In genomic region chr12:3336606-3337311, GRCh38 we compare ENCODE assay signal across 14 cellular contexts.
DNase-seq lines count a peak whose midpoint lies in the region; ATAC-seq, FAIRE-seq and TF ChIP-seq lines count a peak whose summit lies in the region.
"Had no signal": no experiment of that assay in that cellular context is flagged by ENCODE, and none has a peak within 500 bp of the region (broad histone marks: within the 10 kb centered on the region; RNA-seq: fewer than 3 reads in every experiment).

No MANE protein-coding gene starts in this region.

- CTCF ChIA-PET in activated CD4-positive, alpha-beta T cell treated with anti-CD3 and anti-CD28 coated beads for 36 hours (lab: Charles Lee), result interaction anchor here (0.7 kb wide), 1 partner anchor 61 kb away, joined by 3 read pairs; no protein-coding TSS in a partner anchor
- CTCF ChIA-PET in activated CD4-positive, alpha-beta T cell treated with anti-CD3 and anti-CD28 coated beads, Interleukin-2, amount 10 ng/mL, durations not matched to agents 7 days and 5 days (lab: Charles Lee), result no interaction called here

- H3K4me1 ChIP-seq in muscle layer of colon (ENCODE audit: insufficient read depth, low read length) (peaks cover 6% of the 10 kb centered on the region), thyroid gland (peaks cover 2 to 5% of the 10 kb centered on the region in 2 donors)

- TF ChIP-seq POLR2A in thyroid gland (IDR thresholded peaks at IDR 0.05), result no peak

- intact Hi-C loops in activated CD4-positive, alpha-beta T cell treated with anti-CD3 and anti-CD28 coated beads for 36 hours (cut with DNase I, micrococcal nuclease), result no loop called here
- intact Hi-C loops in thyroid gland (cut with DNase I), result no loop called here

- WGBS in thyroid gland, 2 donors, result 66 to 76% methylated on average over 13 of the region's 13 CpGs

- H3K27ac ChIP-seq in muscle layer of colon (ENCODE audit: low read depth, low read length), result peak overlapping the region; percentile 46
- no peak overlapping the region for H3K27ac ChIP-seq in thyroid gland

- no peak overlapping the region for H3K9ac ChIP-seq in muscle layer of colon (ENCODE audit: low read length)

- H3K4me3 Mint-ChIP-seq in activated CD4-positive, alpha-beta T cell treated with anti-CD3 and anti-CD28 coated beads for 36 hours, result no peak overlapping the region
- H3K4me3 Mint-ChIP-seq in activated CD4-positive, alpha-beta T cell treated with anti-CD3 and anti-CD28 coated beads, Interleukin-2, amount 10 ng/mL, durations not matched to agents 7 days and 5 days, result no peak overlapping the region
- H3K4me3 Mint-ChIP-seq: activated CD4-positive, alpha-beta memory T cell treated with anti-CD3 and anti-CD28 coated beads for 36 hours; nephron progenitor cell; stimulated activated naive CD8-positive, alpha-beta T cell treated with anti-CD3 and anti-CD28 coated beads, Interleukin-15, amount 100 ng/mL, for 72 hours had no signal

- POLR2A ChIA-PET in activated CD4-positive, alpha-beta T cell treated with anti-CD3 and anti-CD28 coated beads for 36 hours (lab: Charles Lee), result no interaction called here
- POLR2A ChIA-PET in activated CD4-positive, alpha-beta T cell treated with anti-CD3 and anti-CD28 coated beads, Interleukin-2, amount 10 ng/mL, durations not matched to agents 7 days and 5 days (lab: Charles Lee), result no interaction called here

- no peak overlapping the region for H3K27ac Mint-ChIP-seq in activated CD4-positive, alpha-beta T cell treated with anti-CD3 and anti-CD28 coated beads for 36 hours
- H3K27ac Mint-ChIP-seq in activated CD4-positive, alpha-beta T cell treated with anti-CD3 and anti-CD28 coated beads, Interleukin-2, amount 10 ng/mL, durations not matched to agents 7 days and 5 days, result no peak overlapping the region
- H3K27ac Mint-ChIP-seq: activated CD4-positive, alpha-beta memory T cell treated with anti-CD3 and anti-CD28 coated beads for 36 hours; activated naive CD4-positive, alpha-beta T cell treated with anti-CD3 and anti-CD28 coated beads, Interleukin-2, amount 50 U/mL, for 72 hours; nephron progenitor cell; stimulated activated naive CD8-positive, alpha-beta T cell treated with anti-CD3 and anti-CD28 coated beads, Interleukin-15, amount 100 ng/mL, for 72 hours had no signal

- no peaks in the 10 kb centered on the region for H3K4me1 Mint-ChIP-seq in activated CD4-positive, alpha-beta T cell treated with anti-CD3 and anti-CD28 coated beads for 36 hours
- H3K4me1 Mint-ChIP-seq in activated CD4-positive, alpha-beta T cell treated with anti-CD3 and anti-CD28 coated beads, Interleukin-2, amount 10 ng/mL, durations not matched to agents 7 days and 5 days, result no peaks in the 10 kb centered on the region
- H3K4me1 Mint-ChIP-seq: stimulated activated naive CD8-positive, alpha-beta T cell treated with anti-CD3 and anti-CD28 coated beads, Interleukin-15, amount 100 ng/mL, for 72 hours had no signal

- DNase-seq in activated CD4-positive, alpha-beta T cell treated with anti-CD3 and anti-CD28 coated beads for 36 hours, result no peak
- no peak for DNase-seq in activated CD4-positive, alpha-beta T cell treated with anti-CD3 and anti-CD28 coated beads, Interleukin-2, amount 10 ng/mL, durations not matched to agents 7 days and 5 days
- peak; percentile 5 for DNase-seq in fibroblast of villous mesenchyme (ENCODE audit: low read depth)
- peak; percentile 76 for DNase-seq in urothelium cell line (ENCODE audit: low spot score)
- DNase-seq in D341Med (ENCODE audit: low spot score), result no peak
- no peak for DNase-seq in thyroid gland
- DNase-seq: activated CD4-positive, alpha-beta memory T cell treated with anti-CD3 and anti-CD28 coated beads for 36 hours; NCI-H1092; nephron progenitor cell; stimulated activated CD4-positive, alpha-beta T cell treated with anti-CD3 and anti-CD28 coated beads, Interleukin-2, amount 100 ng/mL, for 48 hours; stimulated activated naive CD8-positive, alpha-beta T cell treated with anti-CD3 and anti-CD28 coated beads, Interleukin-15, amount 100 ng/mL, for 72 hours had no signal

- H3K9me3 ChIP-seq in muscle layer of colon (ENCODE audit: low read length) (no peaks in the 10 kb centered on the region), thyroid gland (no peaks in the 10 kb centered on the region)

- peaks cover 12% of the 10 kb centered on the region for H3K27me3 Mint-ChIP-seq in activated CD4-positive, alpha-beta T cell treated with anti-CD3 and anti-CD28 coated beads for 36 hours
- H3K27me3 Mint-ChIP-seq in activated CD4-positive, alpha-beta T cell treated with anti-CD3 and anti-CD28 coated beads, Interleukin-2, amount 10 ng/mL, durations not matched to agents 7 days and 5 days, result peaks cover 5% of the 10 kb centered on the region

- H3K4me3 ChIP-seq in fibroblast of villous mesenchyme (ENCODE audit: low read depth, low read length), result no peak overlapping the region
- peak overlapping the region in 1 of 2 donors; percentile 8 for H3K4me3 ChIP-seq in muscle layer of colon (ENCODE audit: low read depth in 1 of 2, low read length in 2 of 2)
- H3K4me3 ChIP-seq in thyroid gland (replicated peaks in 1 of 3), result no peak overlapping the region

- no peaks in the 10 kb centered on the region for H3K9me3 Mint-ChIP-seq in activated CD4-positive, alpha-beta T cell treated with anti-CD3 and anti-CD28 coated beads for 36 hours (ENCODE audit: low read depth)
- H3K9me3 Mint-ChIP-seq in activated CD4-positive, alpha-beta T cell treated with anti-CD3 and anti-CD28 coated beads, Interleukin-2, amount 10 ng/mL, durations not matched to agents 7 days and 5 days, result no peaks in the 10 kb centered on the region
- H3K9me3 Mint-ChIP-seq: activated CD4-positive, alpha-beta memory T cell treated with anti-CD3 and anti-CD28 coated beads for 36 hours; activated naive CD4-positive, alpha-beta T cell treated with anti-CD3 and anti-CD28 coated beads, Interleukin-2, amount 50 U/mL, for 72 hours; nephron progenitor cell; stimulated activated naive CD8-positive, alpha-beta T cell treated with anti-CD3 and anti-CD28 coated beads, Interleukin-15, amount 100 ng/mL, for 72 hours had no signal

- H3K36me3 ChIP-seq in muscle layer of colon (ENCODE audit: insufficient read depth, low read length) (no peaks in the 10 kb centered on the region), thyroid gland (no peaks in the 10 kb centered on the region)

- TF ChIP-seq CTCF in fibroblast of villous mesenchyme (IDR thresholded peaks at IDR 0.05; ENCODE audit: insufficient read depth, low read depth, low read length) (no peak), thyroid gland (IDR thresholded peaks at IDR 0.05) (no peak)

- no peaks in the 10 kb centered on the region for H3K36me3 Mint-ChIP-seq in activated CD4-positive, alpha-beta T cell treated with anti-CD3 and anti-CD28 coated beads for 36 hours (ENCODE audit: low read depth)
- H3K36me3 Mint-ChIP-seq in activated CD4-positive, alpha-beta T cell treated with anti-CD3 and anti-CD28 coated beads, Interleukin-2, amount 10 ng/mL, durations not matched to agents 7 days and 5 days (ENCODE audit: low read depth), result no peaks in the 10 kb centered on the region
- H3K36me3 Mint-ChIP-seq: activated CD4-positive, alpha-beta memory T cell treated with anti-CD3 and anti-CD28 coated beads for 36 hours; activated naive CD4-positive, alpha-beta T cell treated with anti-CD3 and anti-CD28 coated beads, Interleukin-2, amount 50 U/mL, for 72 hours had no signal

- FAIRE-seq in urothelium cell line (lab: Jason Lieb, UNC), result peak; percentile 96

- ATAC-seq in activated CD4-positive, alpha-beta T cell treated with anti-CD3 and anti-CD28 coated beads for 36 hours, result peak; percentile 33
- ATAC-seq in GM19023 (IDR thresholded peaks at IDR 0.05; ENCODE audit: unreplicated experiment), result no peak
- ATAC-seq: stimulated activated naive CD8-positive, alpha-beta T cell treated with anti-CD3 and anti-CD28 coated beads, Interleukin-15, amount 100 ng/mL, for 72 hours had no signal

- H3K27me3 ChIP-seq in muscle layer of colon (ENCODE audit: control insufficient read depth in 1 of 2, insufficient read depth in 2 of 2, low read length in 2 of 2) (no peaks in the 10 kb centered on the region), thyroid gland (no peaks in the 10 kb centered on the region)

Comparison
In these comparisons a context has a peak if more than half of its experiments do, and no peak if none do; other contexts are left out.
1. DNase-seq: peak in fibroblast of villous mesenchyme (single experiment) and urothelium cell line (single experiment); none in activated CD4-positive, alpha-beta T cell treated with anti-CD3 and anti-CD28 coated beads for 36 hours (single experiment), activated CD4-positive, alpha-beta T cell treated with anti-CD3 and anti-CD28 coated beads, Interleukin-2, amount 10 ng/mL, durations not matched to agents 7 days and 5 days (single experiment), D341Med (single experiment) and thyroid gland (0 of 2).